Comparison of ENCODE assay signal across 8 cellular contexts in genomic region chr1:92784639-92785500, GRCh38. TPM values are rescaled to one million over a fixed set of nuclear protein-coding genes. Genes with fewer than 3 reads are reported as not detected.
DNase-seq lines count a peak whose midpoint lies in the region; ATAC-seq and TF ChIP-seq lines count a peak whose summit lies in the region.

EVI5 (minus strand) TSS chr1:92785108; CDS start chr1:92736546, 48,562 bp downstream.

- no peaks in the 10 kb centered on the region for H3K36me3 ChIP-seq in ovary
- H3K36me3 ChIP-seq in thyroid gland = no peaks in the 10 kb centered on the region

- intact Hi-C loops in Right ventricle myocardium inferior (cut with DNase I) (loop anchor here (2.0 to 5.0 kb wide), 2 partner anchors 28 to 38 kb away; no protein-coding TSS in a partner anchor), ovary (cut with DNase I) (loop anchor here in 1 of 4 donors (2.0 kb wide), 1 partner anchor 46 kb away; no protein-coding TSS in a partner anchor), thyroid gland (cut with DNase I) (no loop called here)

- DNase-seq in GM12865 (ENCODE audit: low read depth) = peak; percentile 95
- peak; percentile 95 for DNase-seq in NCI-H1092 treated with DMSO at 0.1 percent for 48 hours (lab: John Stamatoyannopoulos, UW)
- DNase-seq in SKM-1 treated with dmso at 0.1 percent for 144 hours (lab: John Stamatoyannopoulos, UW; ENCODE audit: unreplicated experiment) = peak; percentile 95
- peak; percentile 37 for DNase-seq in activated naive CD8-positive, alpha-beta T cell treated with anti-CD3 and anti-CD28 coated beads, Interleukin-2, amount 50 U/mL, for 16 hours (ENCODE audit: low read depth, low spot score)
- peak; percentile 98 for DNase-seq in Right ventricle myocardium inferior (ENCODE audit: missing footprints)
- DNase-seq in ovary = peak; percentile 91 to 96 (median 94)
- DNase-seq in thyroid gland = peak; percentile 96

- H3K4me1 ChIP-seq in ovary (ENCODE audit: insufficient read depth) (no peaks in the 10 kb centered on the region), thyroid gland (peaks cover 4 to 20% of the 10 kb centered on the region in 2 donors)

- peak; percentile 88 for TF ChIP-seq POLR2A in ovary (IDR thresholded peaks at IDR 0.05)
- TF ChIP-seq POLR2A in thyroid gland (IDR thresholded peaks at IDR 0.05) = peak; percentile 70 to 86

- WGBS in ovary, 3 donors = 0% methylated on average over 32 to 94 of the region's 94 CpGs
- WGBS in thyroid gland, 2 donors = 0 to 1% methylated on average over 14 to 27 of the region's 94 CpGs

- H3K27me3 ChIP-seq in ovary (no peaks in the 10 kb centered on the region), thyroid gland (no peaks in the 10 kb centered on the region)

- peak; percentile 92 for ATAC-seq in HG02623 (IDR thresholded peaks at IDR 0.05; ENCODE audit: unreplicated experiment)
- peak; percentile 99 for ATAC-seq in Right ventricle myocardium inferior

- TF ChIP-seq CTCF in GM12865 (IDR thresholded peaks at IDR 0.05; ENCODE audit: insufficient read depth, low read depth, low read length, missing control alignments) (no peak), ovary (IDR thresholded peaks at IDR 0.05) (no peak), thyroid gland (IDR thresholded peaks at IDR 0.05) (peak in 1 of 6 experiments; percentile 25)

- no peak for TF ChIP-seq EP300 in ovary (IDR thresholded peaks at IDR 0.05)

- H3K27ac ChIP-seq in ovary (peak within 1 kb of the TSS; percentile 55 to 95), thyroid gland (peak within 1 kb of the TSS; percentile 83 to 97 (median 92))

- H3K4me3 ChIP-seq in GM12865 (ENCODE audit: low read depth, low read length) = peak within 1 kb of the TSS; percentile 59
- peak within 1 kb of the TSS; percentile 94 for H3K4me3 ChIP-seq in ovary
- peak within 1 kb of the TSS; percentile 46 to 87 (median 77) for H3K4me3 ChIP-seq in thyroid gland (replicated peaks in 1 of 3)

- H3K9me3 ChIP-seq in ovary (no peaks in the 10 kb centered on the region), thyroid gland (no peaks in the 10 kb centered on the region)

RNA-seq across cellular contexts. Expression of gene EVI5, which starts in this region (rescaled TPM):
- total RNA-seq in Right ventricle myocardium inferior (20.0 TPM), ovary (10 to 100 TPM; 14.8 to 36.7 (median 30.7) TPM), thyroid gland (10 to 100 TPM; 37.7 to 59.7 (median 41.7) TPM)
- polyA plus RNA-seq in ovary = 10 to 100 TPM in 1 of 2 donors, 1 to 10 TPM in 1; 4.4 to 11.7 TPM

Comparison
In these comparisons a context has a peak if more than half of its experiments do, and no peak if none do; other contexts are left out.
1. Peak in every context shown above with its lines: DNase-seq, ATAC-seq, H3K4me3 ChIP-seq and H3K27ac ChIP-seq.
2. DNase-seq: peak in every context shown above with its lines; median percentile 98 in Right ventricle myocardium inferior; 96 in thyroid gland; 95 in GM12865; 95 in NCI-H1092 treated with DMSO at 0.1 percent for 48 hours; 95 in SKM-1 treated with dmso at 0.1 percent for 144 hours; 94 in ovary; 37 in activated naive CD8-positive, alpha-beta T cell treated with anti-CD3 and anti-CD28 coated beads, Interleukin-2, amount 50 U/mL, for 16 hours.